In genomic region chr10:102450374-102451104, GRCh38 we compare ENCODE assay signal across 8 cellular contexts. TPM values are rescaled to one million over a fixed set of nuclear protein-coding genes. Genes with fewer than 3 reads are reported as not detected.
DNase-seq lines count a peak whose midpoint lies in the region; ATAC-seq and TF ChIP-seq lines count a peak whose summit lies in the region.

No MANE protein-coding gene starts in this region.

- TF ChIP-seq CTCF in coronary artery (IDR thresholded peaks at IDR 0.05) (no peak), left lung (IDR thresholded peaks at IDR 0.05) (no peak)

- no peaks in the 10 kb centered on the region for H3K9me3 ChIP-seq in left lung

- H3K4me3 ChIP-seq in coronary artery (peak overlapping the region; percentile 87), left lung (peak overlapping the region; percentile 49 to 79)

- peaks cover 11 to 62% of the 10 kb centered on the region in 2 donors for H3K4me1 ChIP-seq in left lung

- no peaks in the 10 kb centered on the region for H3K27me3 ChIP-seq in left lung

- H3K36me3 ChIP-seq in left lung = no peaks in the 10 kb centered on the region

- ATAC-seq in GM19035 (IDR thresholded peaks at IDR 0.05; ENCODE audit: unreplicated experiment) = peak; percentile 70
- peak; percentile 71 for ATAC-seq in HG03196 (IDR thresholded peaks at IDR 0.05; ENCODE audit: unreplicated experiment)
- ATAC-seq in left lung = peak; percentile 78

- DNase-seq in AML-193 (lab: John Stamatoyannopoulos, UW) = peak; percentile 77 to 79
- DNase-seq in NCI-H446 treated with DMSO at 0.1 percent for 48 hours (lab: John Stamatoyannopoulos, UW) = peak; percentile 53
- peak; percentile 89 for DNase-seq in activated CD4-positive, alpha-beta T cell treated with anti-CD3 and anti-CD28 coated beads for 48 hours
- no peak for DNase-seq in coronary artery (ENCODE audit: low spot score)
- peak; percentile 86 to 97 for DNase-seq in left lung
- DNase-seq in stimulated activated CD4-positive, alpha-beta T cell treated with anti-CD3 and anti-CD28 coated beads, Interleukin-2, amount 100 ng/mL, for 4 hours (ENCODE audit: low read depth) = peak; percentile 79

- H3K27ac ChIP-seq in coronary artery (peak overlapping the region; percentile 79 to 86), left lung (peak overlapping the region; percentile 83 to 88)

- intact Hi-C loops in left lung (cut with DNase I) = no loop called here

RNA-seq across cellular contexts. Expression of gene C10orf95, which starts 0.8 kb away (rescaled TPM):
- 1 to 10 TPM; 5.6 to 7.3 TPM for total RNA-seq in left lung

RNA-seq across cellular contexts. Expression of gene CUEDC2, which starts 18.2 kb away (rescaled TPM):
- 10 to 100 TPM; 47.0 to 48.2 TPM for total RNA-seq in left lung

RNA-seq across cellular contexts. Expression of gene FBXL15, which starts 29.9 kb away (rescaled TPM):
- 10 to 100 TPM; 17.4 to 18.7 TPM for total RNA-seq in left lung

RNA-seq across cellular contexts. Expression of gene PSD, which starts 32.0 kb away (rescaled TPM):
- 1 to 10 TPM; 1.4 to 5.4 TPM for total RNA-seq in left lung

RNA-seq across cellular contexts. Expression of gene ACTR1A, which starts 52.0 kb away (rescaled TPM):
- total RNA-seq in left lung = 100 to 1,000 TPM; 104 to 122 TPM
